11 cellular contexts compared by ENCODE assay signal in the genomic region with DNA sequence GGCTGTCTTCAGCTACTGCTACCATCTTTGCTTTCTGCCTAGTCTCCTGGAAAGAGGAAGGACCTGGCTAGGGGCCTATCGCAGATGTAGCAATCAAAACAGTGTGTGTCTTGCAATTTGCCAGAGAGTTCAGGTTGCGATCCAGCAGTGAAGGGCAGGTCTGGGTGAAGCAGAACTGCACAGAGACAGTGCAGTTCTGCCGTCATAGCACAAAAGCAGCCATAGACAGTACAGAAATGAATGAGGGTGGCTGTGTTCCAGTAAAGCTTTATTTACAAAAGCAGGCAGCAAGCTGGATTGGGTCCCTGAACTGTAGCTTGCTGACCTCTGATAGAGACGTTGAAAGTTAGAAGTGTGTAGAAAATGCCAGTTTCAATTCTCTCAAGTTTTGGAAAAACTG.
A peak's percentile ranks its signal among the peaks of the same experiment; 100 is the strongest.
DNase-seq lines count a peak whose midpoint lies in the region; ATAC-seq and TF ChIP-seq lines count a peak whose summit lies in the region.
"Had no signal": no experiment of that assay in that cellular context is flagged by ENCODE, and none has a peak within 500 bp of the region (broad histone marks: within the 10 kb centered on the region; RNA-seq: fewer than 3 reads in every experiment).

No MANE protein-coding gene starts in this region.

- H3K9me3 Mint-ChIP-seq in activated naive CD8-positive, alpha-beta T cell treated with anti-CD3 and anti-CD28 coated beads, Interleukin-2, amount 50 U/mL, for 24 hours = no peaks in the 10 kb centered on the region
- H3K9me3 Mint-ChIP-seq: activated T-helper 2 cell treated with anti-CD3 and anti-CD28 coated beads, Interferon-gamma antibody, Interleukin-2, Interleukin-4, amounts not matched to agents 10 μg/mL and 5 μg/mL and 100 μg/mL, durations not matched to agents 14 hours and 24 hours and 36 hours had no signal

- TF ChIP-seq EP300 in suprapubic skin (IDR thresholded peaks at IDR 0.05) = no peak

- no peaks in the 10 kb centered on the region for H3K9me3 ChIP-seq in breast epithelium
- H3K9me3 ChIP-seq in liver (ENCODE audit: control insufficient read depth in 4 of 4, low read length in 3 of 4) = no peaks in the 10 kb centered on the region
- H3K9me3 ChIP-seq in suprapubic skin = no peaks in the 10 kb centered on the region

- H3K36me3 Mint-ChIP-seq in activated naive CD8-positive, alpha-beta T cell treated with anti-CD3 and anti-CD28 coated beads, Interleukin-2, amount 50 U/mL, for 24 hours (ENCODE audit: low read depth) = no peaks in the 10 kb centered on the region

- H3K9ac ChIP-seq in liver (ENCODE audit: low read depth in 1 of 2, low read length in 2 of 2) = peak overlapping the region; percentile 23 to 42

- H3K4me3 ChIP-seq in breast epithelium (peak overlapping the region in 1 of 3 donors; percentile 60), liver (ENCODE audit: low read depth in 1 of 3, low read length in 3 of 3) (peak overlapping the region in 2 of 3 donors; percentile 13 to 35), suprapubic skin (no peak overlapping the region)

- intact Hi-C loops in breast epithelium (cut with DNase I; ENCODE audit: low total_unique reads) = no loop called here
- intact Hi-C loops in posterior vena cava (cut with DNase I) = loop anchor here (10.0 kb wide), 2 partner anchors 141 to 1381 kb away; no protein-coding TSS in a partner anchor

- ATAC-seq in GM21526 (IDR thresholded peaks at IDR 0.05; ENCODE audit: low FRiP score, unreplicated experiment) (no peak), HG02973 (IDR thresholded peaks at IDR 0.05; ENCODE audit: unreplicated experiment) (no peak)
- no peak for ATAC-seq in activated naive CD8-positive, alpha-beta T cell treated with anti-CD3 and anti-CD28 coated beads, Interleukin-2, amount 50 U/mL, for 24 hours

- no peak overlapping the region for H3K27ac Mint-ChIP-seq in activated naive CD8-positive, alpha-beta T cell treated with anti-CD3 and anti-CD28 coated beads, Interleukin-2, amount 50 U/mL, for 24 hours
- H3K27ac Mint-ChIP-seq: activated T-helper 2 cell treated with anti-CD3 and anti-CD28 coated beads, Interferon-gamma antibody, Interleukin-2, Interleukin-4, amounts not matched to agents 10 μg/mL and 5 μg/mL and 100 μg/mL, durations not matched to agents 14 hours and 24 hours and 36 hours had no signal

- peaks cover 7% of the 10 kb centered on the region for H3K27me3 Mint-ChIP-seq in activated naive CD8-positive, alpha-beta T cell treated with anti-CD3 and anti-CD28 coated beads, Interleukin-2, amount 50 U/mL, for 24 hours

- peak; percentile 34 to 71 for TF ChIP-seq RAD21 in liver (IDR thresholded peaks at IDR 0.05)

- TF ChIP-seq POLR2A in breast epithelium (IDR thresholded peaks at IDR 0.05) (no peak), suprapubic skin (IDR thresholded peaks at IDR 0.05) (no peak)

- H3K4me3 Mint-ChIP-seq in activated naive CD8-positive, alpha-beta T cell treated with anti-CD3 and anti-CD28 coated beads, Interleukin-2, amount 50 U/mL, for 24 hours = no peak overlapping the region

- no peaks in the 10 kb centered on the region for H3K36me3 ChIP-seq in breast epithelium
- no peaks in the 10 kb centered on the region for H3K36me3 ChIP-seq in liver (ENCODE audit: control insufficient read depth in 4 of 4, insufficient read depth in 3 of 4, low read depth in 1 of 4, low read length in 3 of 4)
- no peaks in the 10 kb centered on the region for H3K36me3 ChIP-seq in suprapubic skin

- DNase-seq in NOMO-1 (lab: John Stamatoyannopoulos, UW; ENCODE audit: unreplicated experiment in 2 of 2) (peak; percentile 30 to 49), breast epithelium (ENCODE audit: low spot score in 2 of 2) (no peak), suprapubic skin (ENCODE audit: low spot score in 2 of 2) (no peak), posterior vena cava (ENCODE audit: low spot score) (no peak)
- no peak for DNase-seq in activated naive CD8-positive, alpha-beta T cell treated with anti-CD3 and anti-CD28 coated beads, Interleukin-2, amount 50 U/mL, for 24 hours
- DNase-seq: DMS53, NCI-H748 treated with DMSO at 0.1 percent for 48 hours had no signal

- H3K27ac ChIP-seq in breast epithelium (peak overlapping the region; percentile 37 to 79), liver (ENCODE audit: low read depth in 1 of 2, low read length in 2 of 2) (peak overlapping the region; percentile 47 to 74), suprapubic skin (peak overlapping the region; percentile 73)

- WGBS in liver = 21% methylated on average over 4 of the region's 4 CpGs
- 40% methylated on average over 4 of the region's 4 CpGs for WGBS in suprapubic skin

- no peaks in the 10 kb centered on the region for H3K27me3 ChIP-seq in breast epithelium
- H3K27me3 ChIP-seq in liver (ENCODE audit: control insufficient read depth in 4 of 4, insufficient read depth in 4 of 4, low read length in 3 of 4) = no peaks in the 10 kb centered on the region
- H3K27me3 ChIP-seq in suprapubic skin = no peaks in the 10 kb centered on the region

- H3K4me1 ChIP-seq in breast epithelium = peaks cover 3 to 13% of the 10 kb centered on the region in 2 donors
- peaks cover 0 to 21% (median 15%) of the 10 kb centered on the region in 4 donors for H3K4me1 ChIP-seq in liver (ENCODE audit: control insufficient read depth in 4 of 4, insufficient read depth in 4 of 4, low read length in 3 of 4)
- peaks cover 26% of the 10 kb centered on the region for H3K4me1 ChIP-seq in suprapubic skin

- no peak for TF ChIP-seq CTCF in breast epithelium (IDR thresholded peaks at IDR 0.05)
- no peak for TF ChIP-seq CTCF in liver (IDR thresholded peaks at IDR 0.05; ENCODE audit: low read depth, low read length, missing input control)
- no peak for TF ChIP-seq CTCF in suprapubic skin (IDR thresholded peaks at IDR 0.05)

- no peaks in the 10 kb centered on the region for H3K4me1 Mint-ChIP-seq in activated naive CD8-positive, alpha-beta T cell treated with anti-CD3 and anti-CD28 coated beads, Interleukin-2, amount 50 U/mL, for 24 hours

TF ChIP-seq in liver, 16 proteins besides CTCF, POLR2A, EP300 and RAD21 (continues in another document):
- TF ChIP-seq, protein P1, sequence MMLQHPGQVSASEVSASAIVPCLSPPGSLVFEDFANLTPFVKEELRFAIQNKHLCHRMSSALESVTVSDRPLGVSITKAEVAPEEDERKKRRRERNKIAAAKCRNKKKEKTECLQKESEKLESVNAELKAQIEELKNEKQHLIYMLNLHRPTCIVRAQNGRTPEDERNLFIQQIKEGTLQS (IDR thresholded peaks at IDR 0.05) = peak; percentile 37
- peak in 1 of 2 donors; percentile 38 for TF ChIP-seq EGR1 (IDR thresholded peaks at IDR 0.05; ENCODE audit: low read depth in 2 of 2)
- TF ChIP-seq HNF4A (conservative IDR thresholded peaks at IDR 0.05) = peak; percentile 69 to 75
- TF ChIP-seq, protein P2, sequence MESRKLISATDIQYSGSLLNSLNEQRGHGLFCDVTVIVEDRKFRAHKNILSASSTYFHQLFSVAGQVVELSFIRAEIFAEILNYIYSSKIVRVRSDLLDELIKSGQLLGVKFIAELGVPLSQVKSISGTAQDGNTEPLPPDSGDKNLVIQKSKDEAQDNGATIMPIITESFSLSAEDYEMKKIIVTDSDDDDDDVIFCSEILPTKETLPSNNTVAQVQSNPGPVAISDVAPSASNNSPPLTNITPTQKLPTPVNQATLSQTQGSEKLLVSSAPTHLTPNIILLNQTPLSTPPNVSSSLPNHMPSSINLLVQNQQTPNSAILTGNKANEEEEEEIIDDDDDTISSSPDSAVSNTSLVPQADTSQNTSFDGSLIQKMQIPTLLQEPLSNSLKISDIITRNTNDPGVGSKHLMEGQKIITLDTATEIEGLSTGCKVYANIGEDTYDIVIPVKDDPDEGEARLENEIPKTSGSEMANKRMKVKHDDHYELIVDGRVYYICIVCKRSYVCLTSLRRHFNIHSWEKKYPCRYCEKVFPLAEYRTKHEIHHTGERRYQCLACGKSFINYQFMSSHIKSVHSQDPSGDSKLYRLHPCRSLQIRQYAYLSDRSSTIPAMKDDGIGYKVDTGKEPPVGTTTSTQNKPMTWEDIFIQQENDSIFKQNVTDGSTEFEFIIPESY (IDR thresholded peaks at IDR 0.05) = peak; percentile 32
- TF ChIP-seq HNF4G (IDR thresholded peaks at IDR 0.05) = peak; percentile 37
- TF ChIP-seq, protein P3, sequence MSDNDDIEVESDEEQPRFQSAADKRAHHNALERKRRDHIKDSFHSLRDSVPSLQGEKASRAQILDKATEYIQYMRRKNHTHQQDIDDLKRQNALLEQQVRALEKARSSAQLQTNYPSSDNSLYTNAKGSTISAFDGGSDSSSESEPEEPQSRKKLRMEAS (IDR thresholded peaks at IDR 0.05) = no peak
- peak in 1 of 2 donors; percentile 54 for TF ChIP-seq JUND (IDR thresholded peaks at IDR 0.05)
- peak; percentile 90 to 95 for TF ChIP-seq RXRA (IDR thresholded peaks at IDR 0.05)
- TF ChIP-seq GABPA (IDR thresholded peaks at IDR 0.05 in 1 of 2, conservative IDR thresholded peaks at IDR 0.05 in 1 of 2) = no peak
- no peak for TF ChIP-seq TAF1 (conservative IDR thresholded peaks at IDR 0.05)
- peak; percentile 76 for TF ChIP-seq FOXA2 (IDR thresholded peaks at IDR 0.05)
- TF ChIP-seq, protein P4, sequence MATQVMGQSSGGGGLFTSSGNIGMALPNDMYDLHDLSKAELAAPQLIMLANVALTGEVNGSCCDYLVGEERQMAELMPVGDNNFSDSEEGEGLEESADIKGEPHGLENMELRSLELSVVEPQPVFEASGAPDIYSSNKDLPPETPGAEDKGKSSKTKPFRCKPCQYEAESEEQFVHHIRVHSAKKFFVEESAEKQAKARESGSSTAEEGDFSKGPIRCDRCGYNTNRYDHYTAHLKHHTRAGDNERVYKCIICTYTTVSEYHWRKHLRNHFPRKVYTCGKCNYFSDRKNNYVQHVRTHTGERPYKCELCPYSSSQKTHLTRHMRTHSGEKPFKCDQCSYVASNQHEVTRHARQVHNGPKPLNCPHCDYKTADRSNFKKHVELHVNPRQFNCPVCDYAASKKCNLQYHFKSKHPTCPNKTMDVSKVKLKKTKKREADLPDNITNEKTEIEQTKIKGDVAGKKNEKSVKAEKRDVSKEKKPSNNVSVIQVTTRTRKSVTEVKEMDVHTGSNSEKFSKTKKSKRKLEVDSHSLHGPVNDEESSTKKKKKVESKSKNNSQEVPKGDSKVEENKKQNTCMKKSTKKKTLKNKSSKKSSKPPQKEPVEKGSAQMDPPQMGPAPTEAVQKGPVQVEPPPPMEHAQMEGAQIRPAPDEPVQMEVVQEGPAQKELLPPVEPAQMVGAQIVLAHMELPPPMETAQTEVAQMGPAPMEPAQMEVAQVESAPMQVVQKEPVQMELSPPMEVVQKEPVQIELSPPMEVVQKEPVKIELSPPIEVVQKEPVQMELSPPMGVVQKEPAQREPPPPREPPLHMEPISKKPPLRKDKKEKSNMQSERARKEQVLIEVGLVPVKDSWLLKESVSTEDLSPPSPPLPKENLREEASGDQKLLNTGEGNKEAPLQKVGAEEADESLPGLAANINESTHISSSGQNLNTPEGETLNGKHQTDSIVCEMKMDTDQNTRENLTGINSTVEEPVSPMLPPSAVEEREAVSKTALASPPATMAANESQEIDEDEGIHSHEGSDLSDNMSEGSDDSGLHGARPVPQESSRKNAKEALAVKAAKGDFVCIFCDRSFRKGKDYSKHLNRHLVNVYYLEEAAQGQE (IDR thresholded peaks at IDR 0.05) = no peak
- peak; percentile 74 for TF ChIP-seq YY1 (IDR thresholded peaks at IDR 0.05)
- peak; percentile 68 for TF ChIP-seq NR2F2 (IDR thresholded peaks at IDR 0.05)
- TF ChIP-seq SP1 (IDR thresholded peaks at IDR 0.05) = peak; percentile 83

Comparison
In these comparisons a context has a peak if more than half of its experiments do, and no peak if none do; other contexts are left out.
1. DNase-seq: peak in NOMO-1 (2 of 2); none in breast epithelium (0 of 2), suprapubic skin (0 of 2), posterior vena cava (single experiment) and activated naive CD8-positive, alpha-beta T cell treated with anti-CD3 and anti-CD28 coated beads, Interleukin-2, amount 50 U/mL, for 24 hours (single experiment).
2. Peak in every context shown above with its lines, with median percentiles within 50 percentile points of each other: H3K27ac ChIP-seq.